28 cellular contexts compared by ENCODE assay signal in genomic region chr3:100830931-100831330, GRCh38.
"Had no signal": no experiment of that assay in that cellular context is flagged by ENCODE, and none has a peak within 500 bp of the region (broad histone marks: within the 10 kb centered on the region; RNA-seq: fewer than 3 reads in every experiment).

No MANE protein-coding gene starts in this region.

- H3K4me3 ChIP-seq: esophagus squamous epithelium, heart right ventricle, left lung, neural progenitor cell, smooth muscle cell, suprapubic skin, transverse colon, upper lobe of right lung, uterus had no signal

- H3K4me1 ChIP-seq: esophagus squamous epithelium, heart right ventricle, left lung, parathyroid adenoma, suprapubic skin, transverse colon, upper lobe of right lung, uterus had no signal

- H3K27ac ChIP-seq: esophagus squamous epithelium, heart right ventricle, left lung, neural progenitor cell, parathyroid adenoma, suprapubic skin, transverse colon, upper lobe of right lung, uterus had no signal

- H3K27ac Mint-ChIP-seq: effector memory CD8-positive, alpha-beta T cell; naive thymus-derived CD4-positive, alpha-beta T cell; nephron; neural progenitor cell; progenitor cell of endocrine pancreas; stimulated activated naive CD8-positive, alpha-beta T cell treated with anti-CD3 and anti-CD28 coated beads, Interleukin-15, Interleukin-2, amounts not matched to agents 100 ng/mL and 50 ng/mL, for 24 hours had no signal

- H3K9me3 ChIP-seq: esophagus squamous epithelium, heart right ventricle, left lung, suprapubic skin, transverse colon, upper lobe of right lung, uterus had no signal

- H2AFZ ChIP-seq: neural progenitor cell, parathyroid adenoma had no signal

- H3K36me3 ChIP-seq: esophagus squamous epithelium, left lung, neural progenitor cell, suprapubic skin, transverse colon, uterus had no signal

- H3K27me3 ChIP-seq: esophagus squamous epithelium, heart right ventricle, left lung, neural progenitor cell, suprapubic skin, transverse colon, upper lobe of right lung, uterus had no signal

- H3K4me1 Mint-ChIP-seq: naive thymus-derived CD4-positive, alpha-beta T cell had no signal

- ATAC-seq: effector memory CD8-positive, alpha-beta T cell; heart right ventricle; left cardiac atrium; left lung; naive thymus-derived CD4-positive, alpha-beta T cell; sciatic nerve; upper lobe of right lung had no signal

- H3K9ac ChIP-seq: neural progenitor cell, parathyroid adenoma had no signal

- H3K79me2 ChIP-seq: parathyroid adenoma had no signal

- H3K4me3 Mint-ChIP-seq: effector memory CD8-positive, alpha-beta T cell; naive thymus-derived CD4-positive, alpha-beta T cell; nephron; neural progenitor cell; stimulated activated naive CD8-positive, alpha-beta T cell treated with anti-CD3 and anti-CD28 coated beads, Interleukin-15, Interleukin-2, amounts not matched to agents 100 ng/mL and 50 ng/mL, for 24 hours had no signal

- H3K36me3 Mint-ChIP-seq: naive thymus-derived CD4-positive, alpha-beta T cell; neural progenitor cell had no signal

- DNase-seq: cortex of kidney; effector memory CD8-positive, alpha-beta T cell; erythroblast; esophagus squamous epithelium; foreskin melanocyte; glutamatergic neuron; heart right ventricle; hippocampal formation; left cardiac atrium; left lung; mesendoderm; midbrain; naive thymus-derived CD4-positive, alpha-beta T cell; stimulated activated CD4-positive, alpha-beta T cell treated with anti-CD3 and anti-CD28 coated beads, Interleukin-12 subunit alpha, Interleukin-12 subunit beta, amount 100 ng/mL, for 4 hours; stimulated activated CD4-positive, alpha-beta T cell treated with anti-CD3 and anti-CD28 coated beads, Interleukin-1b, Interleukin-23, amount 100 ng/mL, for 48 hours; stimulated activated CD4-positive, alpha-beta T cell treated with anti-CD3 and anti-CD28 coated beads, Interleukin-4, amount 100 ng/mL, for 1 hour; stimulated activated CD8-positive, alpha-beta memory T cell treated with anti-CD3 and anti-CD28 coated beads, Interleukin-4, amount 100 ng/mL, for 48 hours; transverse colon; upper lobe of right lung; uterus had no signal

- H3K4me2 ChIP-seq: neural progenitor cell, smooth muscle cell had no signal

- H3K9me3 Mint-ChIP-seq: nephron; neural progenitor cell; stimulated activated naive CD8-positive, alpha-beta T cell treated with anti-CD3 and anti-CD28 coated beads, Interleukin-15, Interleukin-2, amounts not matched to agents 100 ng/mL and 50 ng/mL, for 24 hours had no signal
